In the genomic region with DNA sequence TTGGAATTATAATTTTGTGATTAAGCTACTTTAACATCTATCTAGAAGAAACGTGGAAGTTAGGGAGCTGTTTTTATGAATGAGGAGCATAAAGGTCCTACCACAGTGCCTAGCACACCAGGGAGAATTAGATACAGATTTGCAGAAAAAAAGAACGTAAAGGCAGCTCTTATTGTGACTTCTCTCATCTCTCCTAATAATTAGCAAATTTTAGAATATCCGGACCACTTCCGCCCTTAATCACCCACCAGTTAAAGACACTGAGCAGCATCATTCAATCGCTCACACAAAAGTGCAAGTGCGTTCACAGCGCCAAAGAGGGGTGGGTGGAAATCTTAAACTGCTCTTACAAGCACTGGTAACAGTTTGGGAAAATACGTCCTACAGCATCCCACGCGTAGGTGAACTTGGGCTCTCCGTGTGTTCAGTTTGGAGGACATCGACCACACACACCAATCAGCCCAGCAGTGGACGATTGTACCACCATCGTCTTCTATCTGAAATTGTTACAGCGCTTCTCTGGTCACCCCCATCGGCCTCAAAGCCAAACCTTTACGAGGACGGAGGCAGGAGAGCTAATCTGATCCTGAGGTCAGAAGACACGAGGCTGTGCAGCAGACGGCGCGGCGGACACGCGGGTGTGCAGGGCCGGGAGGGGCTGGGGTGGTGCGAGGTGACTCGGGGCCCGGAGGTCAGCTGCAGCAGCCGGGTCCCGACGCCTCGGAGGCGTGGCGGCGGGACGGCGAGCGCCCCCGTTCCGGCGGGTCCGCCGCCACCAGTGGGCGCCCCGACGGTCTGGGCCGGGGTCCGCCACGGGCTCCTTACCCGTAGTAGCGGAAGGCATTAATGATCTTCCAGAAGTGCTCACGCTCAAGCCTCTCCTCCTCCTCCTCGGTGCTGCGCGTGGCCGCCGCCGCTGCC, we compare ENCODE assay signal across 8 cellular contexts. TPM values are rescaled to one million over a fixed set of nuclear protein-coding genes. Genes with fewer than 3 reads are reported as not detected.
A peak's percentile ranks its signal among the peaks of the same experiment; 100 is the strongest.
DNase-seq lines count a peak whose midpoint lies in the region; ATAC-seq and TF ChIP-seq lines count a peak whose summit lies in the region.

No MANE protein-coding gene starts in this region.

- intact Hi-C loops in MCF 10A (cut with micrococcal nuclease) (loop anchor here (1.0 to 5.0 kb wide), 2 partner anchors 50 to 75 kb away; a partner anchor contains a TSS), spleen (cut with DNase I; ENCODE audit: low total_unique reads) (loop anchor here (5.0 kb wide), 1 partner anchor 55 kb away; no protein-coding TSS in a partner anchor)

- no TSS peak for BruUV-seq in MCF 10A (replicated peaks; lab: Mats Ljungman, UMichigan)

- peak overlapping the region; percentile 77 to 91 (median 84) for H3K4me3 ChIP-seq in spleen

- H3K9me3 Mint-ChIP-seq in MCF 10A (ENCODE audit: unreplicated experiment): no peaks in the 10 kb centered on the region

- TF ChIP-seq POLR2A in spleen (IDR thresholded peaks at IDR 0.05): no peak

- WGBS in spleen, 5 donors: 0 to 1% (median 0%) methylated on average over 19 to 59 of the region's 59 CpGs

- peak overlapping the region; percentile 96 to 99 (median 98) for H3K27ac ChIP-seq in spleen

- H3K36me3 ChIP-seq in spleen: no peaks in the 10 kb centered on the region

- POLR2A ChIA-PET in MCF 10A (lab: Yijun Ruan, JAX): interaction anchor here (0.6 to 6.3 kb wide), 22 partner anchors 10 to 254 kb away, joined by 3 to 121 read pairs (median 4); a partner anchor contains a TSS

- H3K4me1 ChIP-seq in spleen: peaks cover 18 to 56% (median 35%) of the 10 kb centered on the region in 6 donors

- CTCF ChIA-PET in MCF 10A (lab: Yijun Ruan, JAX): interaction anchor here (0.7 to 5.2 kb wide), 23 partner anchors 10 to 1885 kb away, joined by 3 to 51 read pairs (median 5); a partner anchor contains a TSS

- no peak for TF ChIP-seq CTCF in MCF 10A (IDR thresholded peaks at IDR 0.05; ENCODE audit: unreplicated experiment)
- no peak for TF ChIP-seq CTCF in spleen (IDR thresholded peaks at IDR 0.05 in 8 of 11, conservative IDR thresholded peaks at IDR 0.05 in 3 of 11)

- H3K4me3 Mint-ChIP-seq in MCF 10A (ENCODE audit: unreplicated experiment): peak overlapping the region; percentile 95

- H3K27me3 Mint-ChIP-seq in MCF 10A (ENCODE audit: insufficient read depth, unreplicated experiment): no peaks in the 10 kb centered on the region

- no peaks in the 10 kb centered on the region for H3K9me3 ChIP-seq in spleen

- peak; percentile 46 for ATAC-seq in GM21529 (IDR thresholded peaks at IDR 0.05; ENCODE audit: unreplicated experiment)

- no peaks in the 10 kb centered on the region for H3K27me3 ChIP-seq in spleen (replicated peaks in 1 of 7)

- H3K27ac Mint-ChIP-seq in MCF 10A (ENCODE audit: low read depth, unreplicated experiment): peak overlapping the region; percentile 21

- H3K36me3 Mint-ChIP-seq in MCF 10A (ENCODE audit: insufficient read depth, unreplicated experiment): peaks cover 6% of the 10 kb centered on the region

- H3K4me1 Mint-ChIP-seq in MCF 10A (ENCODE audit: insufficient read depth, unreplicated experiment): peaks cover 12% of the 10 kb centered on the region

- peak; percentile 62 for DNase-seq in ELR (ENCODE audit: low read depth)
- DNase-seq in HuH-7 (ENCODE audit: low spot score): peak; percentile 53
- DNase-seq in T-helper 2 cell: peak in 4 of 5 experiments; percentile 17 to 68 (median 26)
- peak; percentile 50 for DNase-seq in MCF 10A (ENCODE audit: unreplicated experiment)
- peak; percentile 62 for DNase-seq in iPS-NIHi7 (ENCODE audit: extremely low spot score)
- DNase-seq in spleen: peak; percentile 93
- DNase-seq in retina: no peak

RNA-seq across cellular contexts. Expression of a gene that starts 0.6 kb away (rescaled TPM):
- total RNA-seq in MCF 10A (2022): 12.9 and 21.5 TPM in 2 replicates
- 10 to 100 TPM; 13.8 to 23.1 (median 16.6) TPM for total RNA-seq in spleen
- 1 to 10 TPM; 4.6 to 7.7 (median 6.9) TPM for polyA plus RNA-seq in spleen
